ENCODE assay signal across 20 cellular contexts in genomic region chr4:119942806-119943205, GRCh38.
"Had no signal": no experiment of that assay in that cellular context is flagged by ENCODE, and none has a peak within 500 bp of the region (broad histone marks: within the 10 kb centered on the region; RNA-seq: fewer than 3 reads in every experiment).

No MANE protein-coding gene starts in this region.

- H3K9ac ChIP-seq: neural progenitor cell, parathyroid adenoma had no signal

- H3K36me3 ChIP-seq: colonic mucosa, esophagus muscularis mucosa, neural progenitor cell, right lobe of liver, thoracic aorta, tibial nerve, upper lobe of right lung, uterus had no signal

- H3K4me3 ChIP-seq: colonic mucosa, esophagus muscularis mucosa, neural progenitor cell, right lobe of liver, thoracic aorta, tibial nerve, upper lobe of right lung, uterus had no signal

- ATAC-seq: naive thymus-derived CD4-positive, alpha-beta T cell; right lobe of liver; stimulated activated naive B cell treated with anti-CD40 and anti-IgM and Interleukin-4, amounts not matched to agents 10 μg/mL and 1 μg/mL and 100 μg/mL, for 72 hours; upper lobe of right lung had no signal

- H3K9me3 ChIP-seq: colonic mucosa, esophagus muscularis mucosa, right lobe of liver, thoracic aorta, tibial nerve, upper lobe of right lung, uterus had no signal

- H2AFZ ChIP-seq: neural progenitor cell, parathyroid adenoma had no signal

- DNase-seq: colonic mucosa; dermis blood vessel endothelial cell; effector memory CD4-positive, alpha-beta T cell; hypothalamus; immature natural killer cell; mesendoderm; midbrain; naive thymus-derived CD4-positive, alpha-beta T cell; right lobe of liver; small intestine; stimulated activated CD4-positive, alpha-beta T cell treated with anti-CD3 and anti-CD28 coated beads, Interleukin-15, amount 100 ng/mL, for 24 hours; stimulated activated CD4-positive, alpha-beta T cell treated with anti-CD3 and anti-CD28 coated beads, Interleukin-2, amount 100 ng/mL, for 48 hours; stimulated activated naive B cell treated with anti-CD40 and anti-IgM and Interleukin-4, amounts not matched to agents 10 μg/mL and 1 μg/mL and 100 μg/mL, for 72 hours; upper lobe of right lung; uterus had no signal

- H3K4me1 ChIP-seq: colonic mucosa, neural progenitor cell, parathyroid adenoma, right lobe of liver, upper lobe of right lung, uterus had no signal

- H3K27ac ChIP-seq: colonic mucosa, esophagus muscularis mucosa, neural progenitor cell, parathyroid adenoma, right lobe of liver, thoracic aorta, tibial nerve, upper lobe of right lung, uterus had no signal

- H3K27me3 ChIP-seq: colonic mucosa, esophagus muscularis mucosa, neural progenitor cell, right lobe of liver, tibial nerve, upper lobe of right lung, uterus had no signal

- H3K4me2 ChIP-seq: neural progenitor cell had no signal
